1 cellular context compared by ENCODE assay signal in genomic region chr17:2174471-2175293, GRCh38.
A peak's percentile ranks its signal among the peaks of the same experiment; 100 is the strongest.
TF ChIP-seq lines count a peak whose summit lies in the region.

No MANE protein-coding gene starts in this region.

TF ChIP-seq in HepG2, 621 proteins besides CTCF, POLR2A, EP300 and RAD21 (continued from another document and continues in another):
- TF ChIP-seq PAXIP1 (CRISPR knock-in tag; conservative IDR thresholded peaks at IDR 0.05) (peak; percentile 84), SCMH1 (CRISPR knock-in tag; IDR thresholded peaks at IDR 0.05; ENCODE audit: borderline replicate concordance) (no peak), SMARCE1 (IDR thresholded peaks at IDR 0.05; ENCODE audit: borderline replicate concordance) (no peak), TOPORS (CRISPR knock-in tag; IDR thresholded peaks at IDR 0.05) (no peak), SIX1 (CRISPR knock-in tag; IDR thresholded peaks at IDR 0.05; ENCODE audit: borderline replicate concordance) (peak; percentile 66; the same call in 1 of the 2 replicates), ZNF101 (CRISPR knock-in tag; IDR thresholded peaks at IDR 0.05; ENCODE audit: borderline replicate concordance, low read depth) (no peak), KAT2B (IDR thresholded peaks at IDR 0.05; ENCODE audit: borderline replicate concordance, low read depth, low read length) (no peak), MXD4 (CRISPR knock-in tag; IDR thresholded peaks at IDR 0.05) (no peak), RELA (CRISPR knock-in tag; IDR thresholded peaks at IDR 0.05) (no peak), DBP (CRISPR knock-in tag; IDR thresholded peaks at IDR 0.05; ENCODE audit: not compliant biosample characterization) (no peak), ZBTB3 (CRISPR knock-in tag; IDR thresholded peaks at IDR 0.05; ENCODE audit: borderline replicate concordance, low read depth) (no peak), TCF7 (IDR thresholded peaks at IDR 0.05; ENCODE audit: low read depth) (peak; percentile 74), SRY (CRISPR knock-in tag; IDR thresholded peaks at IDR 0.05) (no peak), ARID5B (CRISPR knock-in tag; IDR thresholded peaks at IDR 0.05) (peak; percentile 95), HMGXB3 (CRISPR knock-in tag; IDR thresholded peaks at IDR 0.05; ENCODE audit: borderline replicate concordance) (no peak; the same call in 1 of the 2 replicates), FOXK2 (IDR thresholded peaks at IDR 0.05) (no peak), ZNF567 (CRISPR knock-in tag; IDR thresholded peaks at IDR 0.05; ENCODE audit: borderline replicate concordance) (no peak), MIER3 (CRISPR knock-in tag; IDR thresholded peaks at IDR 0.05; ENCODE audit: borderline replicate concordance) (0 out of 2 replicates have a peak, but pooled peaks have one; percentile 36), TFE3 (CRISPR knock-in tag; IDR thresholded peaks at IDR 0.05) (no peak), TAF15 (IDR thresholded peaks at IDR 0.05; ENCODE audit: low read depth, low read length, poor library complexity, severe bottlenecking) (no peak), ZNF407 (CRISPR knock-in tag; IDR thresholded peaks at IDR 0.05; ENCODE audit: not compliant biosample characterization) (no peak), ATF3 (CRISPR knock-in tag; IDR thresholded peaks at IDR 0.05) (0 out of 2 replicates have a peak, but pooled peaks have one; percentile 27), FUBP1 (CRISPR knock-in tag; IDR thresholded peaks at IDR 0.05; ENCODE audit: borderline replicate concordance) (no peak)
